ENCODE assay signal across 22 cellular contexts in the genomic region with DNA sequence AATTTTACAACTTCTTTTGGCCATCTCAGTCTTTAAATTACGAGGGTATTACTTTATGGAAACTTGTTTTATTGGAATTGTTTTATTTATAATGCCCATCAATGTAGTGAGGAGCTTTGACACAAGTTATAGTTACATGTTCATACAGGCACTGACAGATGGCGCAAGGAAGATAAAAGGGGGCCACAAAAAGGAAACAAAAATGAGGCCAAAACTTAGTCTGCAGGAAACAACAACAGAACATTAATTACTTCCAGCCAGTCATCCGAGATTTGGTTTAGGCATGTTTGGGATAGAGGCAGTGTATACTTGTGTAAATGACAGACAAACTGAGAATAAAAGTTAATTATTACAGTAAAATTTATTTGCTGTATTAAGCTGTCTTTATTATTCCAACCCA. TPM values are rescaled to one million over a fixed set of nuclear protein-coding genes. Genes with fewer than 3 reads are reported as not detected.
A peak's percentile ranks its signal among the peaks of the same experiment; 100 is the strongest.
DNase-seq lines count a peak whose midpoint lies in the region; ATAC-seq and TF ChIP-seq lines count a peak whose summit lies in the region.
"Had no signal": no experiment of that assay in that cellular context is flagged by ENCODE, and none has a peak within 500 bp of the region (broad histone marks: within the 10 kb centered on the region; RNA-seq: fewer than 3 reads in every experiment).

No MANE protein-coding gene starts in this region.

- DNase-seq in DMS 273 (lab: John Stamatoyannopoulos, UW; ENCODE audit: unreplicated experiment), result peak; percentile 41
- no peak for DNase-seq in OCI-LY7 (ENCODE audit: low spot score)
- DNase-seq in dermis microvascular lymphatic vessel endothelial cell (ENCODE audit: low read depth in 2 of 2), result peak; percentile 14 to 15
- DNase-seq in lung microvascular endothelial cell (ENCODE audit: low read depth in 2 of 2), result peak; percentile 25 to 34
- no peak for DNase-seq in activated CD4-positive, alpha-beta T cell treated with anti-CD3 and anti-CD28 coated beads, Interleukin-2, amount 10 ng/mL, durations not matched to agents 7 days and 5 days
- DNase-seq in inferior parietal cortex (ENCODE audit: extremely low spot score), result no peak
- DNase-seq in AML-193 (lab: John Stamatoyannopoulos, UW), result no peak
- DNase-seq: activated CD4-positive, alpha-beta T cell treated with anti-CD3 and anti-CD28 coated beads for 48 hours; activated CD8-positive, alpha-beta memory T cell treated with anti-CD3 and anti-CD28 coated beads, Interleukin-2, amount 10 ng/mL, durations not matched to agents 7 days and 5 days; activated T-cell treated with anti-CD3 and anti-CD28 coated beads, Interleukin-2, amount 50 U/mL, for 72 hours; central memory CD4-positive, alpha-beta T cell; dermis blood vessel endothelial cell; natural killer cell; NCI-H1436; NCI-H524 treated with DMSO at 0.1 percent for 48 hours; stimulated activated CD4-positive, alpha-beta T cell treated with anti-CD3 and anti-CD28 coated beads, Interleukin-2, amount 100 ng/mL, for 24 hours; upper lobe of right lung had no signal

- TF ChIP-seq CTCF in OCI-LY7 (conservative IDR thresholded peaks at IDR 0.05; ENCODE audit: low read length), result peak; percentile 62; the same call in 1 of the 2 replicates

- no TSS peak for BruUV-seq in OCI-LY7 (replicated peaks; lab: Mats Ljungman, UMichigan)

- H3K4me1 ChIP-seq in OCI-LY7 (ENCODE audit: insufficient read depth, low read length, poor library complexity, severe bottlenecking), result peaks cover 81% of the 10 kb centered on the region
- H3K4me1 ChIP-seq: SJSA1 had no signal

- POLR2A ChIA-PET in OCI-LY7 (lab: Charles Lee), result interaction anchor here (0.7 to 2.1 kb wide), 5 partner anchors 11 to 518 kb away, joined by 3 to 6 read pairs (median 3); a partner anchor contains a TSS
- POLR2A ChIA-PET in activated CD4-positive, alpha-beta T cell treated with anti-CD3 and anti-CD28 coated beads, Interleukin-2, amount 10 ng/mL, durations not matched to agents 7 days and 5 days (lab: Charles Lee), result interaction anchor here (0.5 kb wide), 1 partner anchor 170 kb away, joined by 3 read pairs; no protein-coding TSS in a partner anchor

- peak overlapping the region; percentile 6 for H3K4me3 ChIP-seq in OCI-LY7 (ENCODE audit: low read depth, low read length, poor library complexity, severe bottlenecking)
- H3K4me3 ChIP-seq: SJSA1, smooth muscle cell, upper lobe of right lung had no signal

- no peak overlapping the region for H2AFZ ChIP-seq in OCI-LY7 (ENCODE audit: low read length)

- H3K9me3 Mint-ChIP-seq in activated CD4-positive, alpha-beta T cell treated with anti-CD3 and anti-CD28 coated beads, Interleukin-2, amount 10 ng/mL, durations not matched to agents 7 days and 5 days, result no peaks in the 10 kb centered on the region
- H3K9me3 Mint-ChIP-seq: activated T-cell treated with anti-CD3 and anti-CD28 coated beads, Interleukin-2, amount 50 U/mL, for 72 hours; natural killer cell had no signal

- H3K9me3 ChIP-seq in OCI-LY7 (ENCODE audit: low read length), result no peaks in the 10 kb centered on the region
- H3K9me3 ChIP-seq: SJSA1, upper lobe of right lung had no signal

- no peaks in the 10 kb centered on the region for H3K36me3 ChIP-seq in OCI-LY7 (ENCODE audit: insufficient read depth, low read length)
- H3K36me3 ChIP-seq: SJSA1, upper lobe of right lung had no signal

- H3K27ac Mint-ChIP-seq in activated CD4-positive, alpha-beta T cell treated with anti-CD3 and anti-CD28 coated beads, Interleukin-2, amount 10 ng/mL, durations not matched to agents 7 days and 5 days, result no peak overlapping the region
- H3K27ac Mint-ChIP-seq: activated CD8-positive, alpha-beta memory T cell treated with anti-CD3 and anti-CD28 coated beads, Interleukin-2, amount 10 ng/mL, durations not matched to agents 7 days and 5 days; activated naive CD8-positive, alpha-beta T cell; activated T-cell treated with anti-CD3 and anti-CD28 coated beads, Interleukin-2, amount 50 U/mL, for 72 hours; natural killer cell had no signal

- intact Hi-C loops in OCI-LY7 (cut with micrococcal nuclease; ENCODE audit: unreplicated experiment), result no loop called here

- no peaks in the 10 kb centered on the region for H4K20me1 ChIP-seq in OCI-LY7 (ENCODE audit: insufficient read depth, low read length)

- peaks cover 12% of the 10 kb centered on the region for H3K4me1 Mint-ChIP-seq in activated CD4-positive, alpha-beta T cell treated with anti-CD3 and anti-CD28 coated beads, Interleukin-2, amount 10 ng/mL, durations not matched to agents 7 days and 5 days

- no peak overlapping the region for H3K4me3 Mint-ChIP-seq in activated CD4-positive, alpha-beta T cell treated with anti-CD3 and anti-CD28 coated beads, Interleukin-2, amount 10 ng/mL, durations not matched to agents 7 days and 5 days
- H3K4me3 Mint-ChIP-seq: activated CD8-positive, alpha-beta memory T cell treated with anti-CD3 and anti-CD28 coated beads, Interleukin-2, amount 10 ng/mL, durations not matched to agents 7 days and 5 days; activated naive CD8-positive, alpha-beta T cell; activated T-cell treated with anti-CD3 and anti-CD28 coated beads, Interleukin-2, amount 50 U/mL, for 72 hours; natural killer cell had no signal

- H3K9me2 ChIP-seq in OCI-LY7 (ENCODE audit: insufficient read depth, low read length), result no peaks in the 10 kb centered on the region

- H3K27ac ChIP-seq in OCI-LY7 (ENCODE audit: low read depth, low read length, poor library complexity, severe bottlenecking), result no peak overlapping the region
- H3K27ac ChIP-seq: epithelial cell of prostate, SJSA1, upper lobe of right lung had no signal

- CTCF ChIA-PET in OCI-LY7 (lab: Charles Lee; ENCODE audit: unreplicated experiment), result no interaction called here
- CTCF ChIA-PET in activated CD4-positive, alpha-beta T cell treated with anti-CD3 and anti-CD28 coated beads, Interleukin-2, amount 10 ng/mL, durations not matched to agents 7 days and 5 days (lab: Charles Lee), result interaction anchor here (1.5 kb wide), 1 partner anchor 228 kb away, joined by 4 read pairs; a partner anchor contains a TSS

- ATAC-seq in GM21447 (IDR thresholded peaks at IDR 0.05; ENCODE audit: unreplicated experiment), result no peak
- ATAC-seq: activated CD8-positive, alpha-beta memory T cell treated with anti-CD3 and anti-CD28 coated beads, Interleukin-2, amount 10 ng/mL, durations not matched to agents 7 days and 5 days; activated T-cell treated with anti-CD3 and anti-CD28 coated beads, Interleukin-2, amount 50 U/mL, for 72 hours; natural killer cell; upper lobe of right lung had no signal

- peaks cover 55% of the 10 kb centered on the region; the same call in 1 of the 2 replicates for H3K79me2 ChIP-seq in OCI-LY7 (ENCODE audit: insufficient read depth, low read depth, low read length)

- peaks cover 7% of the 10 kb centered on the region for H3K27me3 Mint-ChIP-seq in activated CD4-positive, alpha-beta T cell treated with anti-CD3 and anti-CD28 coated beads, Interleukin-2, amount 10 ng/mL, durations not matched to agents 7 days and 5 days
- H3K27me3 Mint-ChIP-seq: activated CD8-positive, alpha-beta memory T cell treated with anti-CD3 and anti-CD28 coated beads, Interleukin-2, amount 10 ng/mL, durations not matched to agents 7 days and 5 days; activated naive CD8-positive, alpha-beta T cell had no signal

- H3K4me2 ChIP-seq in OCI-LY7 (ENCODE audit: low read length), result peak overlapping the region; percentile 44
- H3K4me2 ChIP-seq: smooth muscle cell had no signal

- no peaks in the 10 kb centered on the region for H3K36me3 Mint-ChIP-seq in activated CD4-positive, alpha-beta T cell treated with anti-CD3 and anti-CD28 coated beads, Interleukin-2, amount 10 ng/mL, durations not matched to agents 7 days and 5 days (ENCODE audit: low read depth)
- H3K36me3 Mint-ChIP-seq: activated CD8-positive, alpha-beta memory T cell treated with anti-CD3 and anti-CD28 coated beads, Interleukin-2, amount 10 ng/mL, durations not matched to agents 7 days and 5 days; activated naive CD8-positive, alpha-beta T cell; natural killer cell had no signal

RNA-seq across cellular contexts. Expression of a gene that starts 18.2 kb away (rescaled TPM):
- 7.7 and 10.8 TPM in 2 replicates for total RNA-seq in OCI-LY7 (2014; rRNA removed; shearing (Covaris generic))
- 13.8 and 14.8 TPM in 2 replicates for total RNA-seq in OCI-LY7 (2022)
- total RNA-seq in dermis microvascular lymphatic vessel endothelial cell, result 33.6 and 35.7 TPM in 2 replicates
- 19.0 and 33.6 TPM in 2 replicates for total RNA-seq in lung microvascular endothelial cell
- total RNA-seq in activated CD4-positive, alpha-beta T cell treated with anti-CD3 and anti-CD28 coated beads, Interleukin-2, amount 10 ng/mL, durations not matched to agents 7 days and 5 days, result 10 to 100 TPM; 19.9 to 21.6 TPM

RNA-seq across cellular contexts. Expression of a gene that starts 18.9 kb away (rescaled TPM):
- total RNA-seq in OCI-LY7 (2014; rRNA removed; shearing (Covaris generic)), result 22.7 and 26.7 TPM in 2 replicates
- 22.5 and 28.2 TPM in 2 replicates for total RNA-seq in OCI-LY7 (2022)
- total RNA-seq in dermis microvascular lymphatic vessel endothelial cell, result 11.9 and 15.5 TPM in 2 replicates
- 11.1 and 12.9 TPM in 2 replicates for total RNA-seq in lung microvascular endothelial cell
- total RNA-seq in activated CD4-positive, alpha-beta T cell treated with anti-CD3 and anti-CD28 coated beads, Interleukin-2, amount 10 ng/mL, durations not matched to agents 7 days and 5 days, result 10 to 100 TPM; 17.1 to 22.5 TPM

Comparison
In these comparisons a context has a peak if more than half of its experiments do, and no peak if none do; other contexts are left out.
1. DNase-seq: peak in DMS 273 (single experiment), dermis microvascular lymphatic vessel endothelial cell (2 of 2) and lung microvascular endothelial cell (2 of 2); none in OCI-LY7 (single experiment), activated CD4-positive, alpha-beta T cell treated with anti-CD3 and anti-CD28 coated beads, Interleukin-2, amount 10 ng/mL, durations not matched to agents 7 days and 5 days (single experiment), inferior parietal cortex (single experiment) and AML-193 (0 of 2).